ENCODE assay signal across 1 cellular context in the genomic region with DNA sequence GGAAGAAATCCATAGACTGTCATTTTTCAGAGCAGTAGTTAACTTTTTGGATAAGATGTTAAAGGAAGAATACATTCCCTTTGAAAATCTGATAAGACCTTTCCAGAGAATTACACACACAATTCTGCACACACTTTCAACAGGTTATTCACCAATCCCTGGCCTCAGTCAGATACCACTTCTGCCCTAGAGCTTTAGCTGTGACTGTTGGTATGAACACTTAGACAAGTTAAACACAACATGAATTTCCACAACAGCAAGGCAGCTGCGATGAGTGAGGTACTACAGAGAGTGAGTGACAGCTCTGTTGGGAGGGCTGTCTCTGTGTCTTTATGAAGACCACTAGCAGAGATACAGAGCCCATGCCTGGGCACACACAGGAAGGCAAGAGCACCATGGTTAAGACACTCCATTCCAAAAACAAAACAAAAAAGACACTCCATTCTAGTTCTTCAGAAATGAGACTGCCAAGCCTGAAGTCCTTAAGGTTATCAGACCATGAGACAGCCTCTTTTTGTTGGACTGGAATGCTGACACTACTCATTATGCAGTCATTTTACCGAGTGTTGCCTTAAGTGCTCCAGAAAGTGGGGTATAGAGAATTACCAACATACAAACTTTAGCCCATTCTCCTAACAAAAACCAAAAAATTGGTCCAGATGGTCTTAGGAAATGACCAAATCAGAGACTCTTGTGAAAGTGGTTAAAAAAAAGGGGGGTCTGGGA.
TF ChIP-seq lines count a peak whose summit lies in the region.

No MANE protein-coding gene starts in this region.

TF ChIP-seq in SK-N-SH treated with all-trans-retinoic acid at 6 μM for 48 hours, 23 proteins besides CTCF, POLR2A, EP300 and RAD21 (continued from another document):
- no peak for TF ChIP-seq TCF4 (CRISPR knock-in tag; IDR thresholded peaks at IDR 0.05; ENCODE audit: borderline replicate concordance)
- no peak for TF ChIP-seq OSR1 (CRISPR knock-in tag; IDR thresholded peaks at IDR 0.05)
- TF ChIP-seq ZNF70 (CRISPR knock-in tag; IDR thresholded peaks at IDR 0.05): no peak
- no peak for TF ChIP-seq SNAI2 (CRISPR knock-in tag; IDR thresholded peaks at IDR 0.05)
- no peak for TF ChIP-seq CSDC2 (CRISPR knock-in tag; IDR thresholded peaks at IDR 0.05)
- TF ChIP-seq, protein P1, sequence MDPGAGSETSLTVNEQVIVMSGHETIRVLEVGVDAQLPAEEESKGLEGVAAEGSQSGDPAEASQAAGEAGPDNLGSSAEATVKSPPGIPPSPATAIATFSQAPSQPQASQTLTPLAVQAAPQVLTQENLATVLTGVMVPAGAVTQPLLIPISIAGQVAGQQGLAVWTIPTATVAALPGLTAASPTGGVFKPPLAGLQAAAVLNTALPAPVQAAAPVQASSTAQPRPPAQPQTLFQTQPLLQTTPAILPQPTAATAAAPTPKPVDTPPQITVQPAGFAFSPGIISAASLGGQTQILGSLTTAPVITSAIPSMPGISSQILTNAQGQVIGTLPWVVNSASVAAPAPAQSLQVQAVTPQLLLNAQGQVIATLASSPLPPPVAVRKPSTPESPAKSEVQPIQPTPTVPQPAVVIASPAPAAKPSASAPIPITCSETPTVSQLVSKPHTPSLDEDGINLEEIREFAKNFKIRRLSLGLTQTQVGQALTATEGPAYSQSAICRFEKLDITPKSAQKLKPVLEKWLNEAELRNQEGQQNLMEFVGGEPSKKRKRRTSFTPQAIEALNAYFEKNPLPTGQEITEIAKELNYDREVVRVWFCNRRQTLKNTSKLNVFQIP (CRISPR knock-in tag; IDR thresholded peaks at IDR 0.05; ENCODE audit: borderline replicate concordance, low read depth): no peak
- TF ChIP-seq ZNF8 (CRISPR knock-in tag; IDR thresholded peaks at IDR 0.05): no peak
